In the genomic region with DNA sequence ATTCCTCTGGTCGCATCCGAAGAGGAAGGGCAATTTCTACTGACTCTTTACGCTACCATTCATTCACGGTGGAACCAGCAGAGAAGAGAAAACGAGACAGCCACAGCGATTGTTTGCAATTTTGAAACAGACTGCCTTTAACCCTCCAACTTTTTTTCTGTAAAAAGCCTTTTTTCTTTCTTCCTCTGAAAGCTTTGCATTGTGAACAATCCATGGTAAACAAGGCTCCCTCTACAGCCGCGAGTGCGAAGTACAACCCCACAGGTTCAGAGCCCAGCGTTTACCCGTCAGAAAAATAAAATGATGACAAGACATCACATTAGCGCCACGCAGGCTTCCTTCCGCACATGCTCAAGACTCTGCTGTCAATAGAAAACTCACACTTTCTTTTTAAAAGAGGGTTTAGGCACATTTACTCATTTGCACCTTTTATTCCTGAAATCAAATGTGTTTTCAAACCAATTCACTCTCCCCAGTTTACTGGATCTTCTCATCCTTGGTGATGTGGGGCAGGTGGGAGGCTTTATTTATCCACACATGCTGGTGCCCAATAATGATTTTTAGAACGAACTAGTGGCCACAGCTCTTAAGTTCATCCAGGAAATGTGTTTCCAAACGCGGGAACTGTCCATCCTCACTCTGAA, we compare ENCODE assay signal across 8 cellular contexts.
DNase-seq lines count a peak whose midpoint lies in the region; ATAC-seq, FAIRE-seq and TF ChIP-seq lines count a peak whose summit lies in the region.

No MANE protein-coding gene starts in this region.

- peak; percentile 61 for ATAC-seq in HG03095 (IDR thresholded peaks at IDR 0.05; ENCODE audit: unreplicated experiment)
- no peak for ATAC-seq in GM21367 (IDR thresholded peaks at IDR 0.05; ENCODE audit: unreplicated experiment)

- peak overlapping the region; percentile 98 for H3K27ac ChIP-seq in VCaP

- peak; percentile 92 for FAIRE-seq in G401.6 (lab: Jason Lieb, UNC)
- no peak for FAIRE-seq in bronchial epithelial cell (lab: Jason Lieb, UNC)
- peak; percentile 92 for FAIRE-seq in islet of Langerhans (lab: Jason Lieb, UNC)

- TF ChIP-seq CTCF in VCaP (conservative IDR thresholded peaks at IDR 0.05): peak; percentile 88
- TF ChIP-seq CTCF in bronchial epithelial cell (IDR thresholded peaks at IDR 0.05; ENCODE audit: insufficient read depth, low read length, severe bottlenecking): peak; percentile 74

- H3K36me3 ChIP-seq in bronchial epithelial cell (ENCODE audit: control insufficient read depth, insufficient read depth, low read length): no peaks in the 10 kb centered on the region

- H3K4me3 ChIP-seq in bronchial epithelial cell (ENCODE audit: low read depth, low read length): no peak overlapping the region

- DNase-seq in NCI-H2196 treated with DMSO at 0.1 percent for 48 hours (lab: John Stamatoyannopoulos, UW; ENCODE audit: unreplicated experiment) (peak; percentile 61), bronchial epithelial cell (ENCODE audit: low read depth) (peak; percentile 69)
- DNase-seq in stimulated activated CD4-positive, alpha-beta T cell treated with anti-CD3 and anti-CD28 coated beads, Interleukin-12 subunit alpha, Interleukin-12 subunit beta, amount 100 ng/mL, for 24 hours (ENCODE audit: low read depth in 2 of 2): peak; percentile 61 to 79

- no peaks in the 10 kb centered on the region for H3K27me3 ChIP-seq in bronchial epithelial cell (ENCODE audit: control insufficient read depth, insufficient read depth, low read length)
